1 cellular context compared by ENCODE assay signal in genomic region chr2:53490659-53491058, GRCh38.
TF ChIP-seq lines count a peak whose summit lies in the region.

No MANE protein-coding gene starts in this region.

TF ChIP-seq in IMR-90, 13 proteins besides CTCF, POLR2A, EP300 and RAD21 (continued from another document):
- TF ChIP-seq USF2 (IDR thresholded peaks at IDR 0.05; ENCODE audit: low read depth, low read length) = peak; percentile 35; the same call in 1 of the 2 replicates
- peak; percentile 79 for TF ChIP-seq CEBPB (IDR thresholded peaks at IDR 0.05; ENCODE audit: low read depth, low read length)
